Comparison of ENCODE assay signal across 20 cellular contexts in genomic region chr20:35458388-35458787, GRCh38. TPM values are rescaled to one million over a fixed set of nuclear protein-coding genes. Genes with fewer than 3 reads are reported as not detected.
"Had no signal": no experiment of that assay in that cellular context is flagged by ENCODE, and none has a peak within 500 bp of the region (broad histone marks: within the 10 kb centered on the region; RNA-seq: fewer than 3 reads in every experiment).

No MANE protein-coding gene starts in this region.

- H3K36me3 ChIP-seq: prostate gland had no signal

- H3K9me3 ChIP-seq: prostate gland, right atrium auricular region, tibial artery had no signal

- H3K27me3 ChIP-seq: cardiac muscle cell, right atrium auricular region, tibial artery had no signal

- H3K9me3 Mint-ChIP-seq: activated B cell treated with CpG ODN at 0.5 μM for 24 hours; activated CD4-positive, alpha-beta memory T cell treated with anti-CD3 and anti-CD28 coated beads, Interleukin-2, amount 10 ng/mL, durations not matched to agents 7 days and 5 days; activated naive CD4-positive, alpha-beta T cell treated with anti-CD3 and anti-CD28 coated beads, Interleukin-2, amount 10 ng/mL, durations not matched to agents 7 days and 5 days; activated T-cell treated with anti-CD3 and anti-CD28 coated beads, Interleukin-2, amount 50 U/mL, for 24 hours; memory B cell; naive thymus-derived CD8-positive, alpha-beta T cell had no signal

- H3K4me1 ChIP-seq: prostate gland had no signal

- H3K4me3 Mint-ChIP-seq: activated B cell treated with CpG ODN at 0.5 μM for 24 hours; activated CD4-positive, alpha-beta memory T cell treated with anti-CD3 and anti-CD28 coated beads, Interleukin-2, amount 10 ng/mL, durations not matched to agents 7 days and 5 days; activated CD8-positive, alpha-beta memory T cell treated with anti-CD3 and anti-CD28 coated beads, Interleukin-2, amount 10 ng/mL, durations not matched to agents 7 days and 5 days; activated naive CD4-positive, alpha-beta T cell treated with anti-CD3 and anti-CD28 coated beads, Interleukin-2, amount 10 ng/mL, durations not matched to agents 7 days and 5 days; activated T-cell treated with anti-CD3 and anti-CD28 coated beads, Interleukin-2, amount 50 U/mL, for 24 hours; memory B cell; naive thymus-derived CD8-positive, alpha-beta T cell had no signal

- DNase-seq: activated B cell treated with CpG ODN at 0.5 μM for 24 hours; activated CD4-positive, alpha-beta memory T cell treated with anti-CD3 and anti-CD28 coated beads, Interleukin-2, amount 10 ng/mL, durations not matched to agents 7 days and 5 days; activated CD4-positive, alpha-beta T cell treated with anti-CD3 and anti-CD28 coated beads for 4 hours; activated CD8-positive, alpha-beta memory T cell treated with anti-CD3 and anti-CD28 coated beads, Interleukin-2, amount 10 ng/mL, durations not matched to agents 7 days and 5 days; activated naive CD4-positive, alpha-beta T cell treated with anti-CD3 and anti-CD28 coated beads, Interleukin-2, amount 10 ng/mL, durations not matched to agents 7 days and 5 days; activated T-cell treated with anti-CD3 and anti-CD28 coated beads, Interleukin-2, amount 50 U/mL, for 24 hours; dermis blood vessel endothelial cell; effector memory CD4-positive, alpha-beta T cell; left ventricle myocardium superior; naive thymus-derived CD8-positive, alpha-beta T cell; stimulated activated CD4-positive, alpha-beta T cell treated with anti-CD3 and anti-CD28 coated beads, Interleukin-2, amount 100 ng/mL, for 24 hours; stimulated activated naive CD8-positive, alpha-beta T cell treated with anti-CD3 and anti-CD28 coated beads, Interleukin-15, Interleukin-2, amounts not matched to agents 100 U/mL and 50 U/mL, for 24 hours; substantia nigra; T-helper 1 cell; T-helper 9 cell; tibial artery had no signal

- H3K4me3 ChIP-seq: cardiac muscle cell, prostate gland, right atrium auricular region, tibial artery had no signal

- H3K27me3 Mint-ChIP-seq: activated B cell treated with CpG ODN at 0.5 μM for 24 hours; activated CD4-positive, alpha-beta memory T cell treated with anti-CD3 and anti-CD28 coated beads, Interleukin-2, amount 10 ng/mL, durations not matched to agents 7 days and 5 days; activated CD8-positive, alpha-beta memory T cell treated with anti-CD3 and anti-CD28 coated beads, Interleukin-2, amount 10 ng/mL, durations not matched to agents 7 days and 5 days; activated naive CD4-positive, alpha-beta T cell treated with anti-CD3 and anti-CD28 coated beads, Interleukin-2, amount 10 ng/mL, durations not matched to agents 7 days and 5 days; activated T-cell treated with anti-CD3 and anti-CD28 coated beads, Interleukin-2, amount 50 U/mL, for 24 hours; memory B cell; naive thymus-derived CD8-positive, alpha-beta T cell had no signal

- ATAC-seq: activated CD8-positive, alpha-beta memory T cell treated with anti-CD3 and anti-CD28 coated beads, Interleukin-2, amount 10 ng/mL, durations not matched to agents 7 days and 5 days; left ventricle myocardium superior; naive thymus-derived CD8-positive, alpha-beta T cell; stimulated activated naive CD8-positive, alpha-beta T cell treated with anti-CD3 and anti-CD28 coated beads, Interleukin-15, Interleukin-2, amounts not matched to agents 100 U/mL and 50 U/mL, for 24 hours had no signal

- H3K27ac ChIP-seq: cardiac muscle cell, prostate gland, right atrium auricular region, tibial artery had no signal

- H3K27ac Mint-ChIP-seq: activated B cell treated with CpG ODN at 0.5 μM for 24 hours; activated CD4-positive, alpha-beta memory T cell treated with anti-CD3 and anti-CD28 coated beads, Interleukin-2, amount 10 ng/mL, durations not matched to agents 7 days and 5 days; activated CD8-positive, alpha-beta memory T cell treated with anti-CD3 and anti-CD28 coated beads, Interleukin-2, amount 10 ng/mL, durations not matched to agents 7 days and 5 days; activated naive CD4-positive, alpha-beta T cell treated with anti-CD3 and anti-CD28 coated beads, Interleukin-2, amount 10 ng/mL, durations not matched to agents 7 days and 5 days; activated T-cell treated with anti-CD3 and anti-CD28 coated beads, Interleukin-2, amount 50 U/mL, for 24 hours; memory B cell had no signal

RNA-seq across cellular contexts. Expression of gene GDF5, which starts 20.4 kb away (rescaled TPM):
- total RNA-seq: activated B cell treated with CpG ODN at 0.5 μM for 24 hours; naive thymus-derived CD8-positive, alpha-beta T cell had no signal
- polyA plus RNA-seq: naive thymus-derived CD8-positive, alpha-beta T cell had no signal
